13 cellular contexts compared by ENCODE assay signal in genomic region chr5:113059232-113059805, GRCh38.
DNase-seq lines count a peak whose midpoint lies in the region; ATAC-seq and TF ChIP-seq lines count a peak whose summit lies in the region.
"Had no signal": no experiment of that assay in that cellular context is flagged by ENCODE, and none has a peak within 500 bp of the region (broad histone marks: within the 10 kb centered on the region; RNA-seq: fewer than 3 reads in every experiment).

No MANE protein-coding gene starts in this region.

- peaks cover 76% of the 10 kb centered on the region for H3K4me1 Mint-ChIP-seq in nephron progenitor cell

- peak overlapping the region; percentile 98 for H3K27ac Mint-ChIP-seq in nephron progenitor cell
- H3K27ac Mint-ChIP-seq: activated naive CD4-positive, alpha-beta T cell treated with anti-CD3 and anti-CD28 coated beads, Interleukin-2, amount 50 U/mL, for 72 hours; HFFc6 had no signal

- ATAC-seq in HG02610 (IDR thresholded peaks at IDR 0.05; ENCODE audit: unreplicated experiment) (no peak), HG02798 (IDR thresholded peaks at IDR 0.05; ENCODE audit: poor library complexity, unreplicated experiment) (no peak)
- ATAC-seq: activated naive CD4-positive, alpha-beta T cell treated with anti-CD3 and anti-CD28 coated beads, Interleukin-2, amount 50 U/mL, for 72 hours; foreskin keratinocyte had no signal

- H3K27ac ChIP-seq in brain microvascular endothelial cell = no peak overlapping the region
- H3K27ac ChIP-seq: foreskin keratinocyte had no signal

- peak overlapping the region; percentile 53 for H3K4me3 Mint-ChIP-seq in nephron progenitor cell
- H3K4me3 Mint-ChIP-seq: HFFc6 had no signal

- H3K36me3 ChIP-seq in BE2C = peaks cover 68% of the 10 kb centered on the region
- H3K36me3 ChIP-seq in brain microvascular endothelial cell (replicated peaks) = no peaks in the 10 kb centered on the region

- H3K9me3 ChIP-seq in BE2C = no peaks in the 10 kb centered on the region

- peaks cover 46% of the 10 kb centered on the region for H3K4me1 ChIP-seq in BE2C

- peaks cover 15% of the 10 kb centered on the region for H3K36me3 Mint-ChIP-seq in nephron progenitor cell (ENCODE audit: low read depth)
- H3K36me3 Mint-ChIP-seq: activated naive CD4-positive, alpha-beta T cell treated with anti-CD3 and anti-CD28 coated beads, Interleukin-2, amount 50 U/mL, for 72 hours had no signal

- H3K27me3 ChIP-seq in BE2C (no peaks in the 10 kb centered on the region), brain microvascular endothelial cell (replicated peaks) (no peaks in the 10 kb centered on the region)
- H3K27me3 ChIP-seq: foreskin keratinocyte had no signal

- in situ Hi-C loops in brain microvascular endothelial cell (cut with HindIII; ENCODE audit: low pct_ligation_motif_present, low sequenced_read_pairs) = no loop called here

- no peaks in the 10 kb centered on the region for H3K9me3 Mint-ChIP-seq in nephron progenitor cell
- H3K9me3 Mint-ChIP-seq: activated naive CD4-positive, alpha-beta T cell treated with anti-CD3 and anti-CD28 coated beads, Interleukin-2, amount 50 U/mL, for 72 hours; CD8-positive, alpha-beta memory T cell; HFFc6 had no signal

- H3K27me3 Mint-ChIP-seq in nephron progenitor cell (ENCODE audit: low read depth, poor library complexity) = no peaks in the 10 kb centered on the region
- H3K27me3 Mint-ChIP-seq: CD8-positive, alpha-beta memory T cell had no signal

- DNase-seq in BE2C (peak; percentile 95), M059J (ENCODE audit: low read depth) (peak; percentile 89), choroid plexus epithelial cell (ENCODE audit: low read depth) (peak; percentile 28), nephron progenitor cell (peak; percentile 64), brain microvascular endothelial cell (no peak), NOMO-1 treated with DMSO at 0.1 percent for 48 hours (lab: John Stamatoyannopoulos, UW; ENCODE audit: unreplicated experiment) (no peak)
- DNase-seq: CD8-positive, alpha-beta memory T cell; HFFc6; NCI-H774 had no signal

- TF ChIP-seq CTCF in BE2C (IDR thresholded peaks at IDR 0.05; ENCODE audit: low read depth, low read length) (no peak), choroid plexus epithelial cell (conservative IDR thresholded peaks at IDR 0.05; ENCODE audit: low read depth, low read length) (no peak), nephron progenitor cell (IDR thresholded peaks at IDR 0.05) (no peak), brain microvascular endothelial cell (IDR thresholded peaks at IDR 0.05; ENCODE audit: low read depth, low read length, missing control alignments) (no peak)

- H3K4me3 ChIP-seq in BE2C (ENCODE audit: low read depth, low read length) (peak overlapping the region; percentile 15), choroid plexus epithelial cell (ENCODE audit: low read depth, low read length) (no peak overlapping the region), brain microvascular endothelial cell (ENCODE audit: low read depth, low read length) (no peak overlapping the region)

Comparison
In these comparisons a context has a peak if more than half of its experiments do, and no peak if none do; other contexts are left out.
1. DNase-seq: peak in BE2C (single experiment), M059J (single experiment), choroid plexus epithelial cell (single experiment) and nephron progenitor cell (single experiment); none in brain microvascular endothelial cell (single experiment) and NOMO-1 treated with DMSO at 0.1 percent for 48 hours (single experiment).